In genomic region chr9:92324889-92325268, GRCh38 we compare ENCODE assay signal across 8 cellular contexts. TPM values are rescaled to one million over a fixed set of nuclear protein-coding genes. Genes with fewer than 3 reads are reported as not detected.
A peak's percentile ranks its signal among the peaks of the same experiment; 100 is the strongest.
DNase-seq lines count a peak whose midpoint lies in the region; ATAC-seq and TF ChIP-seq lines count a peak whose summit lies in the region.

No MANE protein-coding gene starts in this region.

- peaks cover 4% of the 10 kb centered on the region; the same call in 1 of the 2 replicates for H3K4me1 ChIP-seq in Panc1 (ENCODE audit: control insufficient read depth, insufficient read depth, low read length)
- peaks cover 15 to 38% (median 15%) of the 10 kb centered on the region in 3 donors for H3K4me1 ChIP-seq in esophagus squamous epithelium
- peaks cover 23 to 32% of the 10 kb centered on the region in 2 experiments for H3K4me1 ChIP-seq in neutrophil (ENCODE audit: control insufficient read depth in 1 of 2, insufficient read depth in 1 of 2, low read depth in 1 of 2, low read length in 1 of 2)

- BruUV-seq in Panc1 (replicated peaks; lab: Mats Ljungman, UMichigan): TSS peak; percentile 87

- H3K9me3 ChIP-seq in Panc1 (ENCODE audit: control insufficient read depth, insufficient read depth, low read depth, low read length) (no peaks in the 10 kb centered on the region), esophagus squamous epithelium (no peaks in the 10 kb centered on the region), neutrophil (no peaks in the 10 kb centered on the region)

- DNase-seq in Panc1 (ENCODE audit: low read depth, low spot score): no peak
- no peak for DNase-seq in esophagus squamous epithelium (lab: John Stamatoyannopoulos, UW)
- DNase-seq in NCI-H345 treated with DMSO at 0.1 percent for 48 hours (lab: John Stamatoyannopoulos, UW; ENCODE audit: unreplicated experiment): no peak
- DNase-seq in GM19238 (ENCODE audit: insufficient read length, low spot score): no peak
- DNase-seq in SIG-M5 (lab: John Stamatoyannopoulos, UW): no peak

- TF ChIP-seq CTCF in 22Rv1 (IDR thresholded peaks at IDR 0.05): no peak
- TF ChIP-seq CTCF in Panc1 (IDR thresholded peaks at IDR 0.05): no peak
- no peak for TF ChIP-seq CTCF in esophagus squamous epithelium (IDR thresholded peaks at IDR 0.05)
- TF ChIP-seq CTCF in neutrophil (IDR thresholded peaks at IDR 0.05): no peak

- ATAC-seq in GM19463 (IDR thresholded peaks at IDR 0.05; ENCODE audit: unreplicated experiment): peak; percentile 4
- peak; percentile 54 for ATAC-seq in Panc1

- POLR2A ChIA-PET in Panc1 (lab: Charles Lee): interaction anchor here (0.6 kb wide), 1 partner anchor 355 kb away, joined by 3 read pairs; no protein-coding TSS in a partner anchor

- no peak for TF ChIP-seq POLR2A in esophagus squamous epithelium (IDR thresholded peaks at IDR 0.05)

- CTCF ChIA-PET in Panc1 (lab: Charles Lee): no interaction called here

- H3K4me3 ChIP-seq in Panc1 (ENCODE audit: low read depth in 2 of 2, low read length in 2 of 2) (peak overlapping the region; percentile 91 to 97), esophagus squamous epithelium (peak overlapping the region; percentile 68 to 88 (median 76)), neutrophil (ENCODE audit: low read depth in 1 of 2, low read length in 1 of 2) (peak overlapping the region; percentile 72 to 97)

- H3K27ac ChIP-seq in 22Rv1 (peak overlapping the region; percentile 93), Panc1 (ENCODE audit: low read length) (peak overlapping the region; percentile 99), esophagus squamous epithelium (peak overlapping the region; percentile 90 to 98 (median 94)), neutrophil (peak overlapping the region; percentile 91)

- no peaks in the 10 kb centered on the region for H3K27me3 ChIP-seq in Panc1 (ENCODE audit: control insufficient read depth, insufficient read depth, low read length)
- no peaks in the 10 kb centered on the region for H3K27me3 ChIP-seq in esophagus squamous epithelium
- no peaks in the 10 kb centered on the region for H3K27me3 ChIP-seq in neutrophil

- 0 to 1% methylated on average over 9 to 12 of the region's 12 CpGs for WGBS in esophagus squamous epithelium, 2 donors

- in situ Hi-C loops in Panc1 (cut with HindIII; ENCODE audit: low pct_unique_long_range_greater_than_20kb, low sequenced_read_pairs): no loop called here

- peaks cover 14% of the 10 kb centered on the region for H3K36me3 ChIP-seq in Panc1 (ENCODE audit: control insufficient read depth, insufficient read depth, low read length)
- peaks cover 6 to 34% (median 7%) of the 10 kb centered on the region in 3 donors for H3K36me3 ChIP-seq in esophagus squamous epithelium
- H3K36me3 ChIP-seq in neutrophil: peaks cover 9% of the 10 kb centered on the region

- intact Hi-C loops in Panc1 (cut with micrococcal nuclease; ENCODE audit: unreplicated experiment): loop anchor here (10.0 kb wide), 1 partner anchor 120 kb away; no protein-coding TSS in a partner anchor
- intact Hi-C loops in esophagus squamous epithelium (cut with DNase I): no loop called here

RNA-seq across cellular contexts. Expression of gene NOL8, which starts 0.3 kb away (rescaled TPM):
- total RNA-seq in Panc1 (2021; ENCODE audit: unreplicated experiment): 30.6 TPM
- 10.1 TPM for polyA plus RNA-seq in Panc1 (2012; ENCODE audit: insufficient read length)
- total RNA-seq in esophagus squamous epithelium: 10 to 100 TPM; 20.7 to 52.3 (median 37.2) TPM

RNA-seq across cellular contexts. Expression of gene CENPP, which starts 0.9 kb away (rescaled TPM):
- total RNA-seq in Panc1 (2021; ENCODE audit: unreplicated experiment) (6.7 TPM), esophagus squamous epithelium (10 to 100 TPM in 1 of 4 donors, 1 to 10 TPM in 3; 6.0 to 10.7 (median 7.5) TPM)
- 1.4 TPM for polyA plus RNA-seq in Panc1 (2012; ENCODE audit: insufficient read length)

RNA-seq across cellular contexts. Expression of gene IARS1, which starts 31.4 kb away (rescaled TPM):
- total RNA-seq in Panc1 (2021; ENCODE audit: unreplicated experiment): 116 TPM
- 83.2 TPM for polyA plus RNA-seq in Panc1 (2012; ENCODE audit: insufficient read length)
- total RNA-seq in esophagus squamous epithelium: 100 to 1,000 TPM in 2 of 4 donors, 10 to 100 TPM in 2; 56.8 to 136 (median 91.2) TPM
